ENCODE assay signal across 9 cellular contexts in the genomic region with DNA sequence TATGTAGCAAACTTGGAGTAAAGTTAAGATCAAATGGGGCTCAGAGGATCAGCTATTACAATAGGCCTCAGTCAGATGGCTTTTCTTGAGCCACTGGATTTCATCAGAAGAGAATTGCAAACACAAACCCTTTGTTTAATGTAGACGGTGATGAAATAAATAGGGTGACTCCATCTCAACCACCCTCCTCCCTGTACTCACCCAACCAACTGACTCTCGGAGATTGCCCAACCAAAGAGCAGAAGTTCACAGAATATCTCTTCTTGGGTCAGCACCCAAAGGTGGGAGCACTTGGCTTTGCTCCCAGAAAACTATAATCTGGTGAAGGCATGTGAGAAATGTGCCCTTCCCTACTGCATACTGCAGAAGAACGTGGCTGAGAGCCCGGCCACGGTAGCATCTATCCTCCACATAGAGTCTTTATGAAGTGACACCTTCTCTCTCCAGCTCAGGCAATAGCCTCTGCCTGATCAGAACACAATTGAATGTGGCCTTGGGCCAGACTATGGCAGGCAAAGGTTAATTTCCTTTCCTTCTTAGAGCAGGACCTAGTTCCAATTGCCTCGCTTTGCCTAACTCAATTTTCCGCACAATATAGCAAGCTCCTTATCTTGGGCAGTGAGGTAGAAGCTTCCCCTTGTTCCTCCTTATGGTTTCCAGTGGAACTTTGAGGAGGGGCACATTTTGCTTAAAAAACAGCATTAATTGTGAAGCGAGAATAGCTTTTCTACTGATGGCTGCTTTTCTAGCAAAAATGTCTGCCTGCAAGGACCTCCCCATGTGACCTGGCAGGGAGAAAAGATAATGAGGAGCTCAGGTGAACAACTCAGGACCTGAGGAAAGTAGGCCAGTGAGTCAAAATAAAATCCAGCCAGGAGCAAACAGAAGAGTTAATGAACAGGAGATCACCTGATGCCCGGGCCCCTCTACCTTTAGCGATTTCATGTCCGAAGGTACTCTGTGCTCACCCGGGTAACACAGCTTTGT.
DNase-seq lines count a peak whose midpoint lies in the region; ATAC-seq and TF ChIP-seq lines count a peak whose summit lies in the region.
"Had no signal": no experiment of that assay in that cellular context is flagged by ENCODE, and none has a peak within 500 bp of the region (broad histone marks: within the 10 kb centered on the region; RNA-seq: fewer than 3 reads in every experiment).

No MANE protein-coding gene starts in this region.

- H3K27ac ChIP-seq in effector memory CD4-positive, alpha-beta T cell (ENCODE audit: insufficient read depth, low read length, poor library complexity, severe bottlenecking), result no peak overlapping the region

- no peaks in the 10 kb centered on the region for H3K36me3 ChIP-seq in effector memory CD4-positive, alpha-beta T cell (ENCODE audit: control insufficient read depth, insufficient read depth, low read length)

- peaks cover 9% of the 10 kb centered on the region for H3K27me3 Mint-ChIP-seq in activated naive CD4-positive, alpha-beta T cell treated with anti-CD3 and anti-CD28 coated beads, Interleukin-2, amount 10 ng/mL, durations not matched to agents 7 days and 5 days
- no peaks in the 10 kb centered on the region for H3K27me3 Mint-ChIP-seq in activated CD8-positive, alpha-beta T cell treated with anti-CD3 and anti-CD28 coated beads, Interleukin-2, amount 10 ng/mL, durations not matched to agents 7 days and 5 days (ENCODE audit: low read depth)

- CTCF ChIA-PET in activated naive CD4-positive, alpha-beta T cell treated with anti-CD3 and anti-CD28 coated beads, Interleukin-2, amount 10 ng/mL, durations not matched to agents 7 days and 5 days (lab: Charles Lee), result interaction anchor here (0.6 to 1.6 kb wide), 2 partner anchors 21 to 51 kb away, joined by 3 read pairs; no protein-coding TSS in a partner anchor
- CTCF ChIA-PET in activated CD8-positive, alpha-beta T cell treated with anti-CD3 and anti-CD28 coated beads, Interleukin-2, amount 10 ng/mL, durations not matched to agents 7 days and 5 days (lab: Charles Lee), result interaction anchor here (1.2 kb wide), 1 partner anchor 18 kb away, joined by 3 read pairs; no protein-coding TSS in a partner anchor

- peak; percentile 99 for DNase-seq in GF-D8 (lab: John Stamatoyannopoulos, UW)
- DNase-seq in SKM-1 treated with dmso at 0.1 percent for 144 hours (lab: John Stamatoyannopoulos, UW; ENCODE audit: unreplicated experiment), result peak; percentile 99
- peak; percentile 96 for DNase-seq in fibroblast of villous mesenchyme (ENCODE audit: low read depth)
- DNase-seq in retinal pigment epithelial cell (ENCODE audit: low read depth), result peak; percentile 98
- DNase-seq in activated naive CD4-positive, alpha-beta T cell treated with anti-CD3 and anti-CD28 coated beads, Interleukin-2, amount 10 ng/mL, durations not matched to agents 7 days and 5 days, result no peak
- no peak for DNase-seq in effector memory CD4-positive, alpha-beta T cell
- DNase-seq in activated CD8-positive, alpha-beta T cell treated with anti-CD3 and anti-CD28 coated beads, Interleukin-2, amount 10 ng/mL, durations not matched to agents 7 days and 5 days, result no peak
- DNase-seq in NCI-H510A (lab: John Stamatoyannopoulos, UW), result no peak
- DNase-seq: activated naive CD4-positive, alpha-beta T cell treated with anti-CD3 and anti-CD28 coated beads for 36 hours had no signal

- no peak for TF ChIP-seq CTCF in fibroblast of villous mesenchyme (IDR thresholded peaks at IDR 0.05; ENCODE audit: insufficient read depth, low read depth, low read length)
- TF ChIP-seq CTCF in retinal pigment epithelial cell (conservative IDR thresholded peaks at IDR 0.05; ENCODE audit: low read depth, low read length), result no peak

- no peaks in the 10 kb centered on the region for H3K36me3 Mint-ChIP-seq in activated naive CD4-positive, alpha-beta T cell treated with anti-CD3 and anti-CD28 coated beads, Interleukin-2, amount 10 ng/mL, durations not matched to agents 7 days and 5 days
- H3K36me3 Mint-ChIP-seq in activated CD8-positive, alpha-beta T cell treated with anti-CD3 and anti-CD28 coated beads, Interleukin-2, amount 10 ng/mL, durations not matched to agents 7 days and 5 days (ENCODE audit: low read depth), result no peaks in the 10 kb centered on the region

- no peak for ATAC-seq in activated CD8-positive, alpha-beta T cell treated with anti-CD3 and anti-CD28 coated beads, Interleukin-2, amount 10 ng/mL, durations not matched to agents 7 days and 5 days

- H3K27me3 ChIP-seq in effector memory CD4-positive, alpha-beta T cell (replicated peaks; ENCODE audit: control insufficient read depth, insufficient read depth, low read length, poor library complexity, severe bottlenecking), result no peaks in the 10 kb centered on the region

- H3K4me3 ChIP-seq in fibroblast of villous mesenchyme (ENCODE audit: low read depth, low read length) (no peak overlapping the region), retinal pigment epithelial cell (ENCODE audit: low read length) (no peak overlapping the region)
- no peak overlapping the region for H3K4me3 ChIP-seq in effector memory CD4-positive, alpha-beta T cell (ENCODE audit: insufficient read depth, low read depth, low read length, poor library complexity, severe bottlenecking)

- POLR2A ChIA-PET in activated CD8-positive, alpha-beta T cell treated with anti-CD3 and anti-CD28 coated beads, Interleukin-2, amount 10 ng/mL, durations not matched to agents 7 days and 5 days (lab: Charles Lee), result interaction anchor here (0.8 kb wide), 1 partner anchor 1470 kb away, joined by 3 read pairs; no protein-coding TSS in a partner anchor

- no peaks in the 10 kb centered on the region for H3K9me3 ChIP-seq in effector memory CD4-positive, alpha-beta T cell (ENCODE audit: control insufficient read depth, low read length)

- no peak overlapping the region for H3K27ac Mint-ChIP-seq in activated naive CD4-positive, alpha-beta T cell treated with anti-CD3 and anti-CD28 coated beads, Interleukin-2, amount 10 ng/mL, durations not matched to agents 7 days and 5 days
- H3K27ac Mint-ChIP-seq in activated CD8-positive, alpha-beta T cell treated with anti-CD3 and anti-CD28 coated beads, Interleukin-2, amount 10 ng/mL, durations not matched to agents 7 days and 5 days, result no peak overlapping the region
- H3K27ac Mint-ChIP-seq: activated naive CD4-positive, alpha-beta T cell treated with anti-CD3 and anti-CD28 coated beads for 36 hours had no signal

- H3K4me1 ChIP-seq in effector memory CD4-positive, alpha-beta T cell (ENCODE audit: control insufficient read depth, insufficient read depth, low read length, poor library complexity, severe bottlenecking), result no peaks in the 10 kb centered on the region

- no peaks in the 10 kb centered on the region for H3K4me1 Mint-ChIP-seq in activated naive CD4-positive, alpha-beta T cell treated with anti-CD3 and anti-CD28 coated beads, Interleukin-2, amount 10 ng/mL, durations not matched to agents 7 days and 5 days
- no peaks in the 10 kb centered on the region for H3K4me1 Mint-ChIP-seq in activated CD8-positive, alpha-beta T cell treated with anti-CD3 and anti-CD28 coated beads, Interleukin-2, amount 10 ng/mL, durations not matched to agents 7 days and 5 days (ENCODE audit: low read depth)

- H3K9me3 Mint-ChIP-seq in activated naive CD4-positive, alpha-beta T cell treated with anti-CD3 and anti-CD28 coated beads, Interleukin-2, amount 10 ng/mL, durations not matched to agents 7 days and 5 days, result no peaks in the 10 kb centered on the region
- H3K9me3 Mint-ChIP-seq in activated CD8-positive, alpha-beta T cell treated with anti-CD3 and anti-CD28 coated beads, Interleukin-2, amount 10 ng/mL, durations not matched to agents 7 days and 5 days (ENCODE audit: insufficient read depth), result no peaks in the 10 kb centered on the region
- H3K9me3 Mint-ChIP-seq: activated naive CD4-positive, alpha-beta T cell treated with anti-CD3 and anti-CD28 coated beads for 36 hours had no signal

- H3K4me3 Mint-ChIP-seq in activated naive CD4-positive, alpha-beta T cell treated with anti-CD3 and anti-CD28 coated beads, Interleukin-2, amount 10 ng/mL, durations not matched to agents 7 days and 5 days, result no peak overlapping the region
- no peak overlapping the region for H3K4me3 Mint-ChIP-seq in activated CD8-positive, alpha-beta T cell treated with anti-CD3 and anti-CD28 coated beads, Interleukin-2, amount 10 ng/mL, durations not matched to agents 7 days and 5 days
- H3K4me3 Mint-ChIP-seq: activated naive CD4-positive, alpha-beta T cell treated with anti-CD3 and anti-CD28 coated beads for 36 hours had no signal

Comparison
In these comparisons a context has a peak if more than half of its experiments do, and no peak if none do; other contexts are left out.
1. DNase-seq: peak in GF-D8 (single experiment), SKM-1 treated with dmso at 0.1 percent for 144 hours (single experiment), fibroblast of villous mesenchyme (single experiment) and retinal pigment epithelial cell (single experiment); none in activated naive CD4-positive, alpha-beta T cell treated with anti-CD3 and anti-CD28 coated beads, Interleukin-2, amount 10 ng/mL, durations not matched to agents 7 days and 5 days (single experiment), effector memory CD4-positive, alpha-beta T cell (0 of 3), activated CD8-positive, alpha-beta T cell treated with anti-CD3 and anti-CD28 coated beads, Interleukin-2, amount 10 ng/mL, durations not matched to agents 7 days and 5 days (single experiment) and NCI-H510A (single experiment).